ENCODE assay signal across 40 cellular contexts in the genomic region with DNA sequence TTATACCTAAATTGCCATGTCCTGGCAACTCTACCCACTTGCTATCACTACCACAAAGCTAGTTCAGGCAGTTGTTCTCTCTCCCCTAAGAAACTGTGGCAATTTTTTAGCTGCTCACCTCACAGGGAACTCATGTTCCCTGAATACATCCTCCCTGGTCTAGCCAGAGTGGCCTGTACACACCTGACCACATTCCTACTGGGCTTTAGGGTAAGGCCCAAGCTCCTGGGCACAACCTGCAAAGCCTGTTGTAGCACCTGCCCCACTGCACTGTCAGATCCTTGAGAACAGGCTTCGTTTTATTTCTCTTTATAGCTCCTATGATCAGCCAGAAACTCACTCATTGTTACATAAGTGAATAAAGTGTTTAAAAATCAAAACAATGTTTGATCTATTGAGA. TPM values are rescaled to one million over a fixed set of nuclear protein-coding genes. Genes with fewer than 3 reads are reported as not detected.
"Had no signal": no experiment of that assay in that cellular context is flagged by ENCODE, and none has a peak within 500 bp of the region (broad histone marks: within the 10 kb centered on the region; RNA-seq: fewer than 3 reads in every experiment).

No MANE protein-coding gene starts in this region.

- H3K4me1 Mint-ChIP-seq: activated CD4-positive, alpha-beta T cell treated with anti-CD3 and anti-CD28 coated beads for 36 hours; activated CD4-positive, alpha-beta T cell treated with anti-CD3 and anti-CD28 coated beads, Interleukin-2, amount 10 ng/mL, durations not matched to agents 24 days and 14 days; activated CD8-positive, alpha-beta memory T cell treated with anti-CD3 and anti-CD28 coated beads, Interleukin-2, amount 10 ng/mL, durations not matched to agents 7 days and 5 days; activated naive CD4-positive, alpha-beta T cell treated with anti-CD3 and anti-CD28 coated beads, Interleukin-2, amount 50 U/mL, for 24 hours had no signal

- H3K27ac Mint-ChIP-seq: activated CD4-positive, alpha-beta memory T cell treated with anti-CD3 and anti-CD28 coated beads for 36 hours; activated CD4-positive, alpha-beta T cell treated with anti-CD3 and anti-CD28 coated beads for 36 hours; activated CD4-positive, alpha-beta T cell treated with anti-CD3 and anti-CD28 coated beads, Interleukin-2, amount 10 ng/mL, durations not matched to agents 24 days and 14 days; activated CD8-positive, alpha-beta memory T cell treated with anti-CD3 and anti-CD28 coated beads, Interleukin-2, amount 10 ng/mL, durations not matched to agents 7 days and 5 days; activated CD8-positive, alpha-beta T cell treated with anti-CD3 and anti-CD28 coated beads, Interleukin-2, amount 10 ng/mL, durations not matched to agents 7 days and 5 days; activated naive CD4-positive, alpha-beta T cell treated with anti-CD3 and anti-CD28 coated beads for 36 hours; activated naive CD4-positive, alpha-beta T cell treated with anti-CD3 and anti-CD28 coated beads, Interleukin-2, amount 50 U/mL, for 24 hours; activated T-helper 1 cell treated with anti-CD3 and anti-CD28 coated beads, Interleukin-12 subunit alpha, Interleukin-12 subunit beta, Interleukin-2, Interleukin-4 antibody, amounts not matched to agents 30 ng/mL and 10 ng/mL and 1 ng/mL, durations not matched to agents 14 hours and 24 hours and 36 hours; activated T-helper 2 cell treated with anti-CD3 and anti-CD28 coated beads, Interferon-gamma antibody, Interleukin-2, Interleukin-4, amounts not matched to agents 10 μg/mL and 5 μg/mL and 100 μg/mL, durations not matched to agents 14 hours and 24 hours and 36 hours; effector memory CD8-positive, alpha-beta T cell; T-helper 17 cell; T-helper 2 cell treated with Interferon-gamma antibody and Interleukin-4, amounts not matched to agents 5 μg/mL and 100 μg/mL, for 36 hours had no signal

- H3K4me3 Mint-ChIP-seq: activated CD4-positive, alpha-beta memory T cell treated with anti-CD3 and anti-CD28 coated beads for 36 hours; activated CD4-positive, alpha-beta T cell treated with anti-CD3 and anti-CD28 coated beads for 36 hours; activated CD4-positive, alpha-beta T cell treated with anti-CD3 and anti-CD28 coated beads, Interleukin-2, amount 10 ng/mL, durations not matched to agents 24 days and 14 days; activated CD8-positive, alpha-beta memory T cell treated with anti-CD3 and anti-CD28 coated beads, Interleukin-2, amount 10 ng/mL, durations not matched to agents 7 days and 5 days; activated CD8-positive, alpha-beta T cell treated with anti-CD3 and anti-CD28 coated beads, Interleukin-2, amount 10 ng/mL, durations not matched to agents 7 days and 5 days; activated naive CD4-positive, alpha-beta T cell treated with anti-CD3 and anti-CD28 coated beads for 36 hours; activated naive CD4-positive, alpha-beta T cell treated with anti-CD3 and anti-CD28 coated beads, Interleukin-2, amount 50 U/mL, for 24 hours; activated T-helper 1 cell treated with anti-CD3 and anti-CD28 coated beads, Interleukin-12 subunit alpha, Interleukin-12 subunit beta, Interleukin-2, Interleukin-4 antibody, amounts not matched to agents 30 ng/mL and 10 ng/mL and 1 ng/mL, durations not matched to agents 14 hours and 24 hours and 36 hours; effector memory CD8-positive, alpha-beta T cell; T-helper 17 cell; T-helper 2 cell treated with Interferon-gamma antibody and Interleukin-4, amounts not matched to agents 5 μg/mL and 100 μg/mL, for 36 hours had no signal

- H3K9me3 Mint-ChIP-seq: activated naive CD4-positive, alpha-beta T cell treated with anti-CD3 and anti-CD28 coated beads for 36 hours; effector memory CD8-positive, alpha-beta T cell had no signal

- FAIRE-seq: astrocyte, bronchial epithelial cell, colon, endothelial cell of umbilical vein had no signal

- DNase-seq: activated CD4-positive, alpha-beta memory T cell treated with anti-CD3 and anti-CD28 coated beads for 36 hours; activated CD4-positive, alpha-beta T cell treated with anti-CD3 and anti-CD28 coated beads for 36 hours; activated CD4-positive, alpha-beta T cell treated with anti-CD3 and anti-CD28 coated beads, Interleukin-2, amount 10 ng/mL, durations not matched to agents 24 days and 14 days; activated CD4-positive, CD25-positive, alpha-beta regulatory T cell; activated CD4-positive, CD25-positive, alpha-beta regulatory T cell treated with anti-CD3 and anti-CD28 coated beads, Interleukin-2, amount 50 U/mL, for 72 hours; activated CD8-positive, alpha-beta memory T cell treated with anti-CD3 and anti-CD28 coated beads, Interleukin-2, amount 10 ng/mL, durations not matched to agents 7 days and 5 days; activated CD8-positive, alpha-beta memory T cell treated with anti-CD3 and anti-CD28 coated beads, Interleukin-2, amount 50 U/mL, for 4 hours; activated CD8-positive, alpha-beta T cell treated with anti-CD3 and anti-CD28 coated beads, Interleukin-2, amount 10 ng/mL, durations not matched to agents 7 days and 5 days; activated effector memory CD4-positive, alpha-beta T cell treated with anti-CD3 and anti-CD28 coated beads, Interleukin-2, amount 50 U/mL, for 16 hours; activated naive CD4-positive, alpha-beta T cell treated with anti-CD3 and anti-CD28 coated beads for 36 hours; activated T-cell treated with anti-CD3 and anti-CD28 coated beads, Interleukin-2, amount 50 U/mL, for 1 hour; activated T-cell treated with anti-CD3 and anti-CD28 coated beads, Interleukin-2, amount 50 U/mL, for 48 hours; amniotic stem cell; anterior cingulate cortex; brain microvascular endothelial cell; caudate nucleus; cortex of kidney; dermis blood vessel endothelial cell; effector CD4-positive, alpha-beta T cell; effector memory CD8-positive, alpha-beta T cell; foreskin keratinocyte; head of caudate nucleus; T-helper 1 cell; T-helper 17 cell; T1000; WERI-Rb-1 had no signal

- H3K36me3 ChIP-seq: brain microvascular endothelial cell, esophagus muscularis mucosa, gastroesophageal sphincter had no signal

- H3K27ac ChIP-seq: brain microvascular endothelial cell, esophagus muscularis mucosa, foreskin keratinocyte, gastroesophageal sphincter, WERI-Rb-1 had no signal

- H3K4me3 ChIP-seq: esophagus muscularis mucosa, gastroesophageal sphincter had no signal

- H3K4me1 ChIP-seq: esophagus muscularis mucosa, foreskin keratinocyte, gastroesophageal sphincter had no signal

RNA-seq across cellular contexts. Expression of a gene that starts 21.5 kb away (rescaled TPM):
- total RNA-seq: activated CD4-positive, alpha-beta memory T cell treated with anti-CD3 and anti-CD28 coated beads for 36 hours; activated CD4-positive, alpha-beta T cell treated with anti-CD3 and anti-CD28 coated beads for 36 hours; activated CD4-positive, alpha-beta T cell treated with anti-CD3 and anti-CD28 coated beads, Interleukin-2, amount 10 ng/mL, durations not matched to agents 24 days and 14 days; activated CD8-positive, alpha-beta memory T cell treated with anti-CD3 and anti-CD28 coated beads for 36 hours; activated CD8-positive, alpha-beta memory T cell treated with anti-CD3 and anti-CD28 coated beads, Interleukin-2, amount 10 ng/mL, durations not matched to agents 7 days and 5 days; activated CD8-positive, alpha-beta T cell treated with anti-CD3 and anti-CD28 coated beads, Interleukin-2, amount 10 ng/mL, durations not matched to agents 7 days and 5 days; activated naive CD4-positive, alpha-beta T cell treated with anti-CD3 and anti-CD28 coated beads for 36 hours; activated T-helper 1 cell treated with anti-CD3 and anti-CD28 coated beads, Interleukin-12 subunit alpha, Interleukin-12 subunit beta, Interleukin-2, Interleukin-4 antibody, amounts not matched to agents 30 ng/mL and 10 ng/mL and 1 ng/mL, durations not matched to agents 14 hours and 24 hours and 36 hours; activated T-helper 2 cell treated with anti-CD3 and anti-CD28 coated beads, Interferon-gamma antibody, Interleukin-2, Interleukin-4, amounts not matched to agents 10 μg/mL and 5 μg/mL and 100 μg/mL, durations not matched to agents 14 hours and 24 hours and 36 hours; astrocyte; bronchial epithelial cell; chondrocyte; endothelial cell of umbilical vein; epithelial cell of proximal tubule; foreskin keratinocyte; glomerular endothelial cell; T-helper 17 cell had no signal
